ENCODE assay signal across 25 cellular contexts in genomic region chr5:61683926-61684325, GRCh38.
"Had no signal": no experiment of that assay in that cellular context is flagged by ENCODE, and none has a peak within 500 bp of the region (broad histone marks: within the 10 kb centered on the region; RNA-seq: fewer than 3 reads in every experiment).

No MANE protein-coding gene starts in this region.

- DNase-seq: stimulated activated CD4-positive, alpha-beta T cell treated with anti-CD3 and anti-CD28 coated beads, Interleukin-2, amount 100 ng/mL, for 48 hours; stimulated activated CD4-positive, alpha-beta T cell treated with anti-CD3 and anti-CD28 coated beads, Interleukin-4, amount 100 ng/mL, for 1 hour; stimulated activated CD4-positive, alpha-beta T cell treated with anti-CD3 and anti-CD28 coated beads, Interleukin-4, amount 100 ng/mL, for 24 hours; stimulated activated CD4-positive, alpha-beta T cell treated with anti-CD3 and anti-CD28 coated beads, Interleukin-4, amount 100 ng/mL, for 4 hours; stimulated activated CD8-positive, alpha-beta memory T cell treated with anti-CD3 and anti-CD28 coated beads, Interleukin-4, amount 100 ng/mL, for 48 hours; stimulated activated naive B cell treated with anti-CD40 and anti-IgM and Interleukin-4, amounts not matched to agents 10 μg/mL and 1 μg/mL and 100 μg/mL, for 72 hours; stimulated activated naive CD4-positive, alpha-beta T cell; stimulated activated naive CD4-positive, alpha-beta T cell treated with Interleukin-2 at 50 U/mL for 16 hours; stimulated activated naive CD8-positive, alpha-beta T cell treated with anti-CD3 and anti-CD28 coated beads, Interleukin-15, amount 100 ng/mL, for 72 hours; stimulated activated naive CD8-positive, alpha-beta T cell treated with anti-CD3 and anti-CD28 coated beads, Interleukin-15, Interleukin-2, amounts not matched to agents 100 U/mL and 50 U/mL, for 24 hours; stomach; substantia nigra; testis; thyroid gland; tibial artery; transverse colon; trophoblast cell; upper lobe of left lung; upper lobe of right lung; uterus had no signal

- H3K27me3 ChIP-seq: stomach, testis, thyroid gland, tibial nerve, transverse colon, upper lobe of left lung, upper lobe of right lung, uterus, vagina had no signal

- H3K4me1 ChIP-seq: testis, thyroid gland, tibial artery, upper lobe of right lung, uterus, vagina had no signal

- H3K36me3 ChIP-seq: stomach, thoracic aorta, thyroid gland, tibial artery, tibial nerve, transverse colon, upper lobe of left lung, upper lobe of right lung, uterus, vagina had no signal

- H3K27ac ChIP-seq: stomach, testis, thoracic aorta, thyroid gland, tibial artery, tibial nerve, transverse colon, upper lobe of left lung, upper lobe of right lung, uterus, vagina had no signal

- H3K9me3 ChIP-seq: stomach, testis, thoracic aorta, thyroid gland, tibial artery, tibial nerve, transverse colon, upper lobe of left lung, upper lobe of right lung, uterus, vagina had no signal

- ATAC-seq: stimulated activated effector memory CD8-positive, alpha-beta T cell treated with anti-CD3 and anti-CD28 coated beads, Interleukin-12 subunit alpha, Interleukin-12 subunit beta, amount 100 ng/mL, for 72 hours; stimulated activated memory B cell treated with anti-CD40 and anti-IgM and Interleukin-4, amounts not matched to agents 10 μg/mL and 1 μg/mL and 100 μg/mL, for 72 hours; stimulated activated naive B cell treated with anti-CD40 and anti-IgM and Interleukin-4, amounts not matched to agents 10 μg/mL and 1 μg/mL and 100 μg/mL, for 72 hours; stimulated activated naive CD8-positive, alpha-beta T cell treated with anti-CD3 and anti-CD28 coated beads, Interleukin-15, amount 100 ng/mL, for 72 hours; stimulated activated naive CD8-positive, alpha-beta T cell treated with anti-CD3 and anti-CD28 coated beads, Interleukin-15, Interleukin-2, amounts not matched to agents 100 U/mL and 50 U/mL, for 24 hours; upper lobe of right lung had no signal

- H3K4me3 ChIP-seq: stomach, testis, thoracic aorta, thyroid gland, tibial artery, tibial nerve, transverse colon, upper lobe of left lung, upper lobe of right lung, uterus, vagina had no signal
